In genomic region chr17:17567631-17568030, GRCh38 we compare ENCODE assay signal across 9 cellular contexts. TPM values are rescaled to one million over a fixed set of nuclear protein-coding genes. Genes with fewer than 3 reads are reported as not detected.
A peak's percentile ranks its signal among the peaks of the same experiment; 100 is the strongest.
DNase-seq lines count a peak whose midpoint lies in the region; ATAC-seq and TF ChIP-seq lines count a peak whose summit lies in the region.
"Had no signal": no experiment of that assay in that cellular context is flagged by ENCODE, and none has a peak within 500 bp of the region (broad histone marks: within the 10 kb centered on the region; RNA-seq: fewer than 3 reads in every experiment).

No MANE protein-coding gene starts in this region.

- peaks cover 6% of the 10 kb centered on the region for H3K9me3 Mint-ChIP-seq in glutamatergic neuron (ENCODE audit: unreplicated experiment)
- H3K9me3 Mint-ChIP-seq in activated CD8-positive, alpha-beta T cell treated with anti-CD3 and anti-CD28 coated beads, Interleukin-2, amount 10 ng/mL, durations not matched to agents 7 days and 5 days (ENCODE audit: insufficient read depth): no peaks in the 10 kb centered on the region

- peaks cover 14 to 82% (median 79%) of the 10 kb centered on the region in 10 experiments for H3K4me1 ChIP-seq in BLaER1 treated with 17β-estradiol and CSF1 and Interleukin-3, amounts not matched to agents 10 nM and 100 nM
- H3K4me1 ChIP-seq in adrenal gland (replicated peaks in 1 of 2): peaks cover 11 to 34% of the 10 kb centered on the region in 2 donors

- intact Hi-C loops in adrenal gland (cut with DNase I): loop anchor here in 1 of 2 donors (10.0 kb wide), 1 partner anchor 213 kb away; no protein-coding TSS in a partner anchor

- no peak for ATAC-seq in activated CD8-positive, alpha-beta T cell treated with anti-CD3 and anti-CD28 coated beads, Interleukin-2, amount 10 ng/mL, durations not matched to agents 7 days and 5 days

- no peak overlapping the region for H3K4me3 ChIP-seq in BLaER1 treated with 17β-estradiol and CSF1 and Interleukin-3, amounts not matched to agents 10 nM and 100 nM
- no peak overlapping the region for H3K4me3 ChIP-seq in adrenal gland

- peaks cover 8% of the 10 kb centered on the region for H3K27me3 Mint-ChIP-seq in glutamatergic neuron (ENCODE audit: unreplicated experiment)
- H3K27me3 Mint-ChIP-seq in activated CD8-positive, alpha-beta T cell treated with anti-CD3 and anti-CD28 coated beads, Interleukin-2, amount 10 ng/mL, durations not matched to agents 7 days and 5 days (ENCODE audit: low read depth): no peaks in the 10 kb centered on the region

- H3K27ac ChIP-seq in BLaER1 treated with 17β-estradiol and CSF1 and Interleukin-3, amounts not matched to agents 10 nM and 100 nM: no peak overlapping the region
- H3K27ac ChIP-seq in adrenal gland: peak overlapping the region in 2 of 5 donors; percentile 79 to 91

- H4K20me1 ChIP-seq in BLaER1 treated with 17β-estradiol and CSF1 and Interleukin-3, amounts not matched to agents 10 nM and 100 nM: peaks cover 0 to 83% (median 46%) of the 10 kb centered on the region in 11 experiments; a peak in 13 of 22 replicates

- H3K4me2 ChIP-seq in BLaER1 treated with 17β-estradiol and CSF1 and Interleukin-3, amounts not matched to agents 10 nM and 100 nM: peak overlapping the region in 8 of 11 experiments; percentile 51 to 95 (median 66); a peak in 13 of 22 replicates

- no peaks in the 10 kb centered on the region for H3K27me3 ChIP-seq in BLaER1 treated with 17β-estradiol and CSF1 and Interleukin-3, amounts not matched to agents 10 nM and 100 nM
- H3K27me3 ChIP-seq in adrenal gland: no peaks in the 10 kb centered on the region

- CTCF ChIA-PET in activated CD8-positive, alpha-beta T cell treated with anti-CD3 and anti-CD28 coated beads, Interleukin-2, amount 10 ng/mL, durations not matched to agents 7 days and 5 days (lab: Charles Lee): interaction anchor here (1.0 to 3.3 kb wide), 14 partner anchors 9 to 221 kb away, joined by 3 to 29 read pairs (median 5); partner anchors contain the start of gene RASD1

- H3K27ac Mint-ChIP-seq in glutamatergic neuron (ENCODE audit: unreplicated experiment): peak overlapping the region; percentile 18
- no peak overlapping the region for H3K27ac Mint-ChIP-seq in activated CD8-positive, alpha-beta T cell treated with anti-CD3 and anti-CD28 coated beads, Interleukin-2, amount 10 ng/mL, durations not matched to agents 7 days and 5 days

- TF ChIP-seq POLR2A in adrenal gland (IDR thresholded peaks at IDR 0.05): no peak

- no peak for TF ChIP-seq CTCF in adrenal gland (IDR thresholded peaks at IDR 0.05)
- no peak for TF ChIP-seq CTCF in glutamatergic neuron (IDR thresholded peaks at IDR 0.05; ENCODE audit: partially characterized antibody, unreplicated experiment)

- H3K9ac ChIP-seq in BLaER1 treated with 17β-estradiol and CSF1 and Interleukin-3, amounts not matched to agents 10 nM and 100 nM: peak overlapping the region in 4 of 11 experiments; percentile 7 to 27 (median 20); a peak in 4 of 22 replicates

- H3K4me3 Mint-ChIP-seq in glutamatergic neuron (ENCODE audit: unreplicated experiment): no peak overlapping the region
- H3K4me3 Mint-ChIP-seq in activated CD8-positive, alpha-beta T cell treated with anti-CD3 and anti-CD28 coated beads, Interleukin-2, amount 10 ng/mL, durations not matched to agents 7 days and 5 days: no peak overlapping the region

- H3K9me3 ChIP-seq in BLaER1 treated with 17β-estradiol and CSF1 and Interleukin-3, amounts not matched to agents 10 nM and 100 nM (replicated peaks in 1 of 11): no peaks in the 10 kb centered on the region
- no peaks in the 10 kb centered on the region for H3K9me3 ChIP-seq in adrenal gland (replicated peaks in 1 of 3)

- POLR2A ChIA-PET in activated CD8-positive, alpha-beta T cell treated with anti-CD3 and anti-CD28 coated beads, Interleukin-2, amount 10 ng/mL, durations not matched to agents 7 days and 5 days (lab: Charles Lee): interaction anchor here (0.9 kb wide), 1 partner anchor 214 kb away, joined by 3 read pairs; no protein-coding TSS in a partner anchor

- peaks cover 27% of the 10 kb centered on the region for H3K4me1 Mint-ChIP-seq in glutamatergic neuron (ENCODE audit: low read depth, unreplicated experiment)
- no peaks in the 10 kb centered on the region for H3K4me1 Mint-ChIP-seq in activated CD8-positive, alpha-beta T cell treated with anti-CD3 and anti-CD28 coated beads, Interleukin-2, amount 10 ng/mL, durations not matched to agents 7 days and 5 days (ENCODE audit: low read depth)

- H3K36me3 Mint-ChIP-seq in glutamatergic neuron (ENCODE audit: unreplicated experiment): no peaks in the 10 kb centered on the region
- H3K36me3 Mint-ChIP-seq in activated CD8-positive, alpha-beta T cell treated with anti-CD3 and anti-CD28 coated beads, Interleukin-2, amount 10 ng/mL, durations not matched to agents 7 days and 5 days (ENCODE audit: low read depth): no peaks in the 10 kb centered on the region

- WGBS in adrenal gland, 4 donors: 22 to 57% (median 38%) methylated on average over 2 to 7 of the region's 7 CpGs

- DNase-seq in adrenal gland (peak; percentile 65 to 95 (median 90)), glutamatergic neuron (no peak), nucleus accumbens (lab: John Stamatoyannopoulos, UW) (peak in 49 of 56 donors; percentile 13 to 88 (median 57)), T-helper 1 cell (no peak), GF-D8 (lab: John Stamatoyannopoulos, UW) (no peak), DMS53 (lab: John Stamatoyannopoulos, UW) (no peak)
- DNase-seq in activated CD8-positive, alpha-beta T cell treated with anti-CD3 and anti-CD28 coated beads, Interleukin-2, amount 10 ng/mL, durations not matched to agents 7 days and 5 days: no peak
- DNase-seq: activated effector memory CD4-positive, alpha-beta T cell treated with anti-CD3 and anti-CD28 coated beads, Interleukin-2, amount 50 U/mL, for 16 hours had no signal

- H3K36me3 ChIP-seq in BLaER1 treated with 17β-estradiol and CSF1 and Interleukin-3, amounts not matched to agents 10 nM and 100 nM: peaks cover 0 to 9% (median 0%) of the 10 kb centered on the region in 11 experiments; a peak in 3 of 22 replicates
- no peaks in the 10 kb centered on the region for H3K36me3 ChIP-seq in adrenal gland (replicated peaks in 1 of 2)

RNA-seq across cellular contexts. Expression of gene PEMT, which starts 23.9 kb away (rescaled TPM):
- total RNA-seq in adrenal gland (100 to 1,000 TPM in 1 of 8 donors, 10 to 100 TPM in 7; 41.6 to 111 (median 65.3) TPM), glutamatergic neuron (ENCODE audit: unreplicated experiment) (24.0 TPM)
- polyA plus RNA-seq in adrenal gland: 100 to 1,000 TPM in 1 of 3 donors, 10 to 100 TPM in 2; 19.7 to 141 (median 89.3) TPM
- 10 to 100 TPM; 14.1 to 17.2 TPM for total RNA-seq in activated CD8-positive, alpha-beta T cell treated with anti-CD3 and anti-CD28 coated beads, Interleukin-2, amount 10 ng/mL, durations not matched to agents 7 days and 5 days

Comparison
In these comparisons a context has a peak if more than half of its experiments do, and no peak if none do; other contexts are left out.
1. DNase-seq: peak in adrenal gland (7 of 7) and nucleus accumbens (49 of 56); none in glutamatergic neuron (single experiment), T-helper 1 cell (0 of 5), GF-D8 (single experiment), activated CD8-positive, alpha-beta T cell treated with anti-CD3 and anti-CD28 coated beads, Interleukin-2, amount 10 ng/mL, durations not matched to agents 7 days and 5 days (single experiment) and DMS53 (single experiment).